Comparison of ENCODE assay signal across 8 cellular contexts in genomic region chr19:18224525-18225354, GRCh38.
DNase-seq lines count a peak whose midpoint lies in the region; ATAC-seq and FAIRE-seq lines count a peak whose summit lies in the region.

No MANE protein-coding gene starts in this region.

- ATAC-seq in GM18870 (IDR thresholded peaks at IDR 0.05; ENCODE audit: unreplicated experiment) = peak; percentile 77
- peak; percentile 85 for ATAC-seq in HG03135 (IDR thresholded peaks at IDR 0.05; ENCODE audit: unreplicated experiment)
- ATAC-seq in activated CD4-positive, CD25-positive, alpha-beta regulatory T cell treated with anti-CD3 and anti-CD28 coated beads, Interleukin-2, amount 50 U/mL, for 24 hours = peak; percentile 96 to 98

- peak; percentile 87 for DNase-seq in NCI-H2227 treated with DMSO at 0.1 percent for 48 hours (lab: John Stamatoyannopoulos, UW)
- DNase-seq in cerebellar cortex (ENCODE audit: low spot score) = peak; percentile 96
- peak; percentile 99 for DNase-seq in smooth muscle cell of the brain vasculature (ENCODE audit: low read depth, low spot score)

- FAIRE-seq in A204.1 (lab: Jason Lieb, UNC) (peak; percentile 99), islet of Langerhans (lab: Jason Lieb, UNC) (peak; percentile 99)

Comparison
In these comparisons a context has a peak if more than half of its experiments do, and no peak if none do; other contexts are left out.
1. Peak in every context shown above with its lines: DNase-seq and ATAC-seq.